17 cellular contexts compared by ENCODE assay signal in genomic region chr7:44887293-44887692, GRCh38. TPM values are rescaled to one million over a fixed set of nuclear protein-coding genes. Genes with fewer than 3 reads are reported as not detected.
DNase-seq lines count a peak whose midpoint lies in the region; ATAC-seq, FAIRE-seq and TF ChIP-seq lines count a peak whose summit lies in the region.
"Had no signal": no experiment of that assay in that cellular context is flagged by ENCODE, and none has a peak within 500 bp of the region (broad histone marks: within the 10 kb centered on the region; RNA-seq: fewer than 3 reads in every experiment).

No MANE protein-coding gene starts in this region.

- H3K9me3 ChIP-seq in GM12878 (replicated peaks; ENCODE audit: control insufficient read depth, insufficient read depth, low read length): no peaks in the 10 kb centered on the region

- no peaks in the 10 kb centered on the region for H3K9me3 Mint-ChIP-seq in T-helper 1 cell treated with Interleukin-12 subunit alpha and Interleukin-12 subunit beta and Interleukin-4 antibody, amounts not matched to agents 30 μg/mL and 1 μg/mL, for 36 hours
- no peaks in the 10 kb centered on the region for H3K9me3 Mint-ChIP-seq in progenitor cell of endocrine pancreas (ENCODE audit: low read depth)

- CTCF ChIA-PET in GM12878 (lab: Yijun Ruan, JAX): interaction anchor here (0.6 to 1.2 kb wide), 4 partner anchors 32 to 322 kb away, joined by 3 to 4 read pairs (median 3); no protein-coding TSS in a partner anchor

- peak; percentile 10 for ATAC-seq in GM12878
- ATAC-seq in GM19452 (IDR thresholded peaks at IDR 0.05; ENCODE audit: unreplicated experiment): no peak
- ATAC-seq: activated naive CD4-positive, alpha-beta T cell treated with anti-CD3 and anti-CD28 coated beads, Interleukin-2, amount 50 U/mL, for 72 hours had no signal

- WGBS in GM12878 (ENCODE audit: insufficient coverage, insufficient replicate concordance, low lambda C conversion rate, missing lambda C conversion rate): 16% methylated on average over 6 of the region's 6 CpGs

- no peaks in the 10 kb centered on the region for H4K20me1 ChIP-seq in GM12878 (ENCODE audit: control insufficient read depth, insufficient read depth)

- peaks cover 25% of the 10 kb centered on the region for H3K36me3 Mint-ChIP-seq in T-helper 1 cell treated with Interleukin-12 subunit alpha and Interleukin-12 subunit beta and Interleukin-4 antibody, amounts not matched to agents 30 μg/mL and 1 μg/mL, for 36 hours (ENCODE audit: low read depth)
- peaks cover 4% of the 10 kb centered on the region for H3K36me3 Mint-ChIP-seq in progenitor cell of endocrine pancreas (ENCODE audit: insufficient read depth)

- no peak overlapping the region for H3K4me2 ChIP-seq in GM12878 (ENCODE audit: control insufficient read depth, insufficient read depth)

- RAD21 ChIA-PET in GM12878 (lab: Charles Lee; ENCODE audit: unreplicated experiment): interaction anchor here (1.1 to 1.5 kb wide), 2 partner anchors 28 to 44 kb away, joined by 3 read pairs; no protein-coding TSS in a partner anchor

- DNase-seq in T-helper 1 cell (no peak), NAMALWA (ENCODE audit: low spot score) (peak; percentile 65), GM12878 (ENCODE audit: low read depth, low spot score) (no peak), progenitor cell of endocrine pancreas (ENCODE audit: low spot score, unreplicated experiment) (no peak), cerebellum (ENCODE audit: low spot score) (no peak), GM10266 (ENCODE audit: extremely low spot score) (no peak)
- DNase-seq: activated CD4-positive, alpha-beta T cell treated with anti-CD3 and anti-CD28 coated beads for 4 hours; central memory CD4-positive, alpha-beta T cell; DMS 273 treated with DMSO at 0.1 percent for 48 hours; erythroblast; hypothalamus; trophoblast cell had no signal

- no peak for TF ChIP-seq POLR2A in GM12878 (IDR thresholded peaks at IDR 0.05; ENCODE audit: low read depth, low read length)

- 0 out of 4 replicates have a peak, but pooled peaks cover 0 to 3% of the 10 kb centered on the region in 2 experiments for H3K36me3 ChIP-seq in GM12878 (ENCODE audit: control insufficient read depth in 2 of 2, insufficient read depth in 2 of 2, low read length in 1 of 2)

- peak overlapping the region; percentile 67 for H3K27ac Mint-ChIP-seq in T-helper 1 cell treated with Interleukin-12 subunit alpha and Interleukin-12 subunit beta and Interleukin-4 antibody, amounts not matched to agents 30 μg/mL and 1 μg/mL, for 36 hours
- H3K27ac Mint-ChIP-seq in progenitor cell of endocrine pancreas: no peak overlapping the region

- H3K27me3 Mint-ChIP-seq in T-helper 1 cell treated with Interleukin-12 subunit alpha and Interleukin-12 subunit beta and Interleukin-4 antibody, amounts not matched to agents 30 μg/mL and 1 μg/mL, for 36 hours (ENCODE audit: low read depth): no peaks in the 10 kb centered on the region
- H3K27me3 Mint-ChIP-seq in progenitor cell of endocrine pancreas: peaks cover 17% of the 10 kb centered on the region

- intact Hi-C loops in GM12878 (cut with micrococcal nuclease; ENCODE audit: unreplicated experiment): loop anchor here (5.0 kb wide), 1 partner anchor 90 kb away; the partner anchor contains the start of gene MYO1G

- TF ChIP-seq EP300 in GM12878 (IDR thresholded peaks at IDR 0.05; ENCODE audit: borderline replicate concordance in 1 of 2, control insufficient read depth in 1 of 2, low read depth in 2 of 2, low read length in 2 of 2): no peak

- peaks cover 45% of the 10 kb centered on the region for H3K4me1 Mint-ChIP-seq in T-helper 1 cell treated with Interleukin-12 subunit alpha and Interleukin-12 subunit beta and Interleukin-4 antibody, amounts not matched to agents 30 μg/mL and 1 μg/mL, for 36 hours (ENCODE audit: low read depth)
- peaks cover 22% of the 10 kb centered on the region for H3K4me1 Mint-ChIP-seq in progenitor cell of endocrine pancreas (ENCODE audit: low read depth)

- no peak overlapping the region for H3K27ac ChIP-seq in GM12878 (ENCODE audit: control insufficient read depth, insufficient read depth)
- H3K27ac ChIP-seq: parathyroid adenoma had no signal

- H2AFZ ChIP-seq in GM12878 (ENCODE audit: control insufficient read depth, low read depth, low read length): no peak overlapping the region
- H2AFZ ChIP-seq: parathyroid adenoma had no signal

- H3K79me2 ChIP-seq in GM12878 (ENCODE audit: control insufficient read depth, insufficient read depth, low read length): peaks cover 35% of the 10 kb centered on the region

- SMC1A ChIA-PET in GM12878 (lab: Charles Lee; ENCODE audit: uncharacterized antibody, unreplicated experiment): interaction anchor here (0.7 kb wide), 1 partner anchor 233 kb away, joined by 3 read pairs; no protein-coding TSS in a partner anchor

- H3K4me3 ChIP-seq in GM12878: no peak overlapping the region

- H3K4me1 ChIP-seq in GM12878 (ENCODE audit: control insufficient read depth, insufficient read depth, low read length): 0 out of 2 replicates have a peak, but pooled peaks cover 3% of the 10 kb centered on the region

- TF ChIP-seq RAD21 in GM12878 (IDR thresholded peaks at IDR 0.05; ENCODE audit: insufficient read depth, low read depth, low read length): no peak

- FAIRE-seq in GM12878 (lab: Jason Lieb, UNC): no peak
- FAIRE-seq: A204.1 had no signal

- no peak overlapping the region for H3K4me3 Mint-ChIP-seq in T-helper 1 cell treated with Interleukin-12 subunit alpha and Interleukin-12 subunit beta and Interleukin-4 antibody, amounts not matched to agents 30 μg/mL and 1 μg/mL, for 36 hours
- H3K4me3 Mint-ChIP-seq in progenitor cell of endocrine pancreas (ENCODE audit: low read depth): peak overlapping the region; percentile 31

- POLR2A ChIA-PET in GM12878 (lab: Charles Lee): interaction anchor here (0.7 to 0.9 kb wide), 2 partner anchors 10 to 83 kb away, joined by 3 read pairs; no protein-coding TSS in a partner anchor

- in situ Hi-C loops in GM12878 (cut with MboI): no loop called here

- H3K9ac ChIP-seq in GM12878 (ENCODE audit: control insufficient read depth, insufficient read depth, low read length): no peak overlapping the region
- H3K9ac ChIP-seq: parathyroid adenoma had no signal

- no peak for TF ChIP-seq CTCF in GM12878 (IDR thresholded peaks at IDR 0.05 in 2 of 3, conservative IDR thresholded peaks at IDR 0.05 in 1 of 3; ENCODE audit: control insufficient read depth in 2 of 3, extremely low read depth in 1 of 3, insufficient read depth in 1 of 3, low read depth in 3 of 3, low read length in 3 of 3)
- no peak for TF ChIP-seq CTCF in progenitor cell of endocrine pancreas (IDR thresholded peaks at IDR 0.05; ENCODE audit: unreplicated experiment)
- TF ChIP-seq CTCF in GM10266 (IDR thresholded peaks at IDR 0.05; ENCODE audit: control insufficient read depth, insufficient read depth, low read depth, missing control alignments): no peak

- no TSS peak for BruUV-seq in GM12878 (replicated peaks; lab: Mats Ljungman, UMichigan)

- no peaks in the 10 kb centered on the region for H3K27me3 ChIP-seq in GM12878 (replicated peaks in 1 of 2; ENCODE audit: control insufficient read depth in 2 of 2, insufficient read depth in 2 of 2, low read length in 1 of 2)

TF ChIP-seq in GM12878, 131 proteins besides CTCF, POLR2A, EP300 and RAD21 (continues in another document):
- TF ChIP-seq MEF2B (IDR thresholded peaks at IDR 0.05; ENCODE audit: partially characterized antibody, poor library complexity, severe bottlenecking) (no peak), BRCA1 (IDR thresholded peaks at IDR 0.05; ENCODE audit: low read depth, low read length) (no peak), ZNF24 (IDR thresholded peaks at IDR 0.05) (no peak)

RNA-seq across cellular contexts. Expression of gene PURB, which starts 2.0 kb away (rescaled TPM):
- total RNA-seq in GM12878 (2013; cell fraction: nucleolus; rRNA removed): 43.4 and 43.6 TPM in 2 replicates
- 9.0 and 10.1 TPM in 2 replicates for total RNA-seq in GM12878 (2014; rRNA removed)
- total RNA-seq in GM12878 (2014; rRNA removed; fragmentation: Illumina TruSeq; extraction: Trizol): 15.1 and 16.6 TPM in 2 replicates
- 17.3 and 18.6 TPM in 2 replicates for total RNA-seq in GM12878 (2021)
- polyA plus RNA-seq in GM12878 (2011; ENCODE audit: low read depth): 7.6 TPM
- 8.7 and 13.9 TPM in 2 replicates for polyA plus RNA-seq in GM12878 (2011; rRNA removed)
- polyA plus RNA-seq in GM12878 (2011; cell fraction: cytosol; rRNA removed): 4.0 and 4.4 TPM in 2 replicates
- polyA plus RNA-seq in GM12878 (2011; cell fraction: nucleus; rRNA removed): 7.5 and 8.0 TPM in 2 replicates
- 11.2 and 11.4 TPM in 2 replicates for polyA plus RNA-seq in GM12878 (2012)
- polyA plus RNA-seq in GM12878 (2014; fragmentation: Illumina TruSeq; extraction: Trizol): 17.9 and 23.2 TPM in 2 replicates
- polyA plus RNA-seq in GM12878 (2014; fragmentation: Nextera tagmentation; extraction: Ambion mirVana): 1 to 10 TPM; 2.5 to 2.8 TPM
- polyA plus RNA-seq in GM12878 (2014; rRNA removed): 9.9 and 10.5 TPM in 2 replicates
- polyA plus RNA-seq in GM12878 (2016; fragmentation: Nextera tagmentation; extraction: Ambion mirVana): 1 to 10 TPM in 1 of 2 experiments, under 1 TPM in 1; 0.77 to 1.5 TPM
- 5.1 and 5.8 TPM in 2 replicates for polyA minus RNA-seq in GM12878 (2011; rRNA and poly(A)+ RNA removed)
- 4.8 and 5.5 TPM in 2 replicates for polyA minus RNA-seq in GM12878 (2011; cell fraction: cytosol; rRNA and poly(A)+ RNA removed)
- polyA minus RNA-seq in GM12878 (2011; cell fraction: nucleus; rRNA and poly(A)+ RNA removed): 4.7 and 6.7 TPM in 2 replicates
- 25.0 and 25.3 TPM in 2 replicates for total RNA-seq in progenitor cell of endocrine pancreas
- 38.2 TPM for total RNA-seq in cerebellum

RNA-seq across cellular contexts. Expression of gene H2AZ2, which starts 39.4 kb away (rescaled TPM):
- 59.9 and 61.4 TPM in 2 replicates for total RNA-seq in GM12878 (2013; cell fraction: nucleolus; rRNA removed)
- total RNA-seq in GM12878 (2014; rRNA removed): 268 and 270 TPM in 2 replicates
- total RNA-seq in GM12878 (2014; rRNA removed; fragmentation: Illumina TruSeq; extraction: Trizol): 166 and 170 TPM in 2 replicates
- total RNA-seq in GM12878 (2021): 212 and 219 TPM in 2 replicates
- polyA plus RNA-seq in GM12878 (2011; ENCODE audit: low read depth): 183 TPM
- polyA plus RNA-seq in GM12878 (2011; rRNA removed): 285 and 347 TPM in 2 replicates
- 303 and 308 TPM in 2 replicates for polyA plus RNA-seq in GM12878 (2011; cell fraction: cytosol; rRNA removed)
- 78.4 and 86.9 TPM in 2 replicates for polyA plus RNA-seq in GM12878 (2011; cell fraction: nucleus; rRNA removed)
- polyA plus RNA-seq in GM12878 (2012): 164 and 168 TPM in 2 replicates
- 154 and 167 TPM in 2 replicates for polyA plus RNA-seq in GM12878 (2014; fragmentation: Illumina TruSeq; extraction: Trizol)
- polyA plus RNA-seq in GM12878 (2014; fragmentation: Nextera tagmentation; extraction: Ambion mirVana): 100 to 1,000 TPM; 118 to 162 TPM
- 234 and 282 TPM in 2 replicates for polyA plus RNA-seq in GM12878 (2014; rRNA removed)
- 100 to 1,000 TPM; 358 to 366 TPM for polyA plus RNA-seq in GM12878 (2016; fragmentation: Nextera tagmentation; extraction: Ambion mirVana)
- 137 and 175 TPM in 2 replicates for polyA minus RNA-seq in GM12878 (2011; rRNA and poly(A)+ RNA removed)
- 49.3 and 52.8 TPM in 2 replicates for polyA minus RNA-seq in GM12878 (2011; cell fraction: cytosol; rRNA and poly(A)+ RNA removed)
- 13.1 and 19.0 TPM in 2 replicates for polyA minus RNA-seq in GM12878 (2011; cell fraction: nucleus; rRNA and poly(A)+ RNA removed)
- total RNA-seq in progenitor cell of endocrine pancreas: 220 and 244 TPM in 2 replicates
- 190 TPM for total RNA-seq in cerebellum
